Comparison of ENCODE assay signal across 11 cellular contexts in genomic region chr13:79937311-79938243, GRCh38.
DNase-seq lines count a peak whose midpoint lies in the region; ATAC-seq and TF ChIP-seq lines count a peak whose summit lies in the region.
"Had no signal": no experiment of that assay in that cellular context is flagged by ENCODE, and none has a peak within 500 bp of the region (broad histone marks: within the 10 kb centered on the region; RNA-seq: fewer than 3 reads in every experiment).

No MANE protein-coding gene starts in this region.

- CTCF ChIA-PET in Calu3 (lab: Charles Lee), result no interaction called here

- TF ChIP-seq CTCF in Calu3 (IDR thresholded peaks at IDR 0.05; ENCODE audit: unreplicated experiment), result no peak

- intact Hi-C loops in Calu3 (cut with micrococcal nuclease; ENCODE audit: unreplicated experiment) (loop anchor here (5.0 kb wide), 2 partner anchors 160 to 405 kb away; partner anchors contain the start of gene SPRY2), head of caudate nucleus (cut with DNase I) (loop anchor here (5.0 to 10.0 kb wide), 2 partner anchors 197 to 405 kb away; partner anchors contain the start of gene SPRY2)

- H3K36me3 Mint-ChIP-seq in Calu3 (ENCODE audit: insufficient read depth, unreplicated experiment), result peaks cover 6% of the 10 kb centered on the region

- no peak overlapping the region for H3K4me3 Mint-ChIP-seq in Calu3 (ENCODE audit: low read depth, unreplicated experiment)

- H3K27ac Mint-ChIP-seq in Calu3 (ENCODE audit: unreplicated experiment), result peak overlapping the region; percentile 98

- no peak for ATAC-seq in esophagus mucosa

- H3K27me3 Mint-ChIP-seq in Calu3 (ENCODE audit: unreplicated experiment), result no peaks in the 10 kb centered on the region

- no peaks in the 10 kb centered on the region for H3K9me3 Mint-ChIP-seq in Calu3 (ENCODE audit: low read depth, unreplicated experiment)

- DNase-seq in Calu3 (no peak), astrocyte of the hippocampus (ENCODE audit: low read depth, low spot score) (peak; percentile 48), head of caudate nucleus (peak; percentile 7 to 80 (median 47)), putamen (ENCODE audit: low spot score) (peak; percentile 82), DMS114 treated with DMSO at 0.1 percent for 48 hours (lab: John Stamatoyannopoulos, UW; ENCODE audit: unreplicated experiment) (no peak), LoVo (ENCODE audit: low spot score) (no peak), T-helper 1 cell (no peak)
- DNase-seq: activated CD4-positive, alpha-beta T cell treated with anti-CD3 and anti-CD28 coated beads for 4 hours; activated gamma-delta T cell; NCI-H524 treated with DMSO at 0.1 percent for 48 hours had no signal

- H3K4me1 Mint-ChIP-seq in Calu3 (ENCODE audit: low read depth, unreplicated experiment), result peaks cover 10% of the 10 kb centered on the region

- no TSS peak for BruUV-seq in Calu3 (replicated peaks; lab: Mats Ljungman, UMichigan)

Comparison
In these comparisons a context has a peak if more than half of its experiments do, and no peak if none do; other contexts are left out.
1. DNase-seq: peak in astrocyte of the hippocampus (single experiment), head of caudate nucleus (42 of 42) and putamen (single experiment); none in Calu3 (single experiment), DMS114 treated with DMSO at 0.1 percent for 48 hours (single experiment), LoVo (single experiment) and T-helper 1 cell (0 of 5).